Comparison of ENCODE assay signal across 20 cellular contexts in genomic region chr13:38871275-38871674, GRCh38.
A peak's percentile ranks its signal among the peaks of the same experiment; 100 is the strongest.
DNase-seq lines count a peak whose midpoint lies in the region; ATAC-seq, FAIRE-seq and TF ChIP-seq lines count a peak whose summit lies in the region.
"Had no signal": no experiment of that assay in that cellular context is flagged by ENCODE, and none has a peak within 500 bp of the region (broad histone marks: within the 10 kb centered on the region; RNA-seq: fewer than 3 reads in every experiment).

No MANE protein-coding gene starts in this region.

- H3K9me3 ChIP-seq in HepG2 (ENCODE audit: low read length), result no peaks in the 10 kb centered on the region
- H3K9me3 ChIP-seq: BLaER1 had no signal

- FAIRE-seq in HepG2 (lab: Jason Lieb, UNC), result no peak
- FAIRE-seq: GM12878 had no signal

- H3K36me3 Mint-ChIP-seq in activated CD8-positive, alpha-beta memory T cell treated with anti-CD3 and anti-CD28 coated beads, Interleukin-2, amount 10 ng/mL, durations not matched to agents 7 days and 5 days, result no peaks in the 10 kb centered on the region
- H3K36me3 Mint-ChIP-seq: CD14-positive monocyte; CD4-positive, alpha-beta memory T cell had no signal

- no peak overlapping the region for H3K27ac ChIP-seq in HepG2 (ENCODE audit: extremely low read length, insufficient read depth, low read length)
- H3K27ac ChIP-seq: BLaER1, HL-60 had no signal

- peak; percentile 10 for DNase-seq in NCI-H748 (lab: John Stamatoyannopoulos, UW; ENCODE audit: unreplicated experiment)
- DNase-seq in NCI-H748 treated with DMSO at 0.1 percent for 48 hours (lab: John Stamatoyannopoulos, UW), result no peak
- peak; percentile 24 for DNase-seq in OCI-M1 (lab: John Stamatoyannopoulos, UW)
- peak; percentile 36 for DNase-seq in HepG2 (ENCODE audit: low spot score)
- no peak for DNase-seq in activated effector memory CD4-positive, alpha-beta T cell treated with Interleukin-2 at 50 U/mL for 16 hours
- DNase-seq in activated CD8-positive, alpha-beta memory T cell treated with anti-CD3 and anti-CD28 coated beads, Interleukin-2, amount 10 ng/mL, durations not matched to agents 7 days and 5 days, result no peak
- no peak for DNase-seq in NCI-H774 (lab: John Stamatoyannopoulos, UW)
- DNase-seq: 8988T; CD4-positive, alpha-beta memory T cell; DMS153; DND-41; EL; GOT3; H9; IMR-90 had no signal

- no peak overlapping the region for H3K9ac ChIP-seq in HepG2 (ENCODE audit: insufficient read depth, low read depth, low read length)
- H3K9ac ChIP-seq: BLaER1 had no signal

- H3K4me3 ChIP-seq in HepG2 (replicated peaks in 1 of 3; ENCODE audit: insufficient read depth in 1 of 3, low read depth in 2 of 3, low read length in 3 of 3), result no peak overlapping the region
- H3K4me3 ChIP-seq: BLaER1, GM12878 had no signal

- H3K9me3 Mint-ChIP-seq in activated CD8-positive, alpha-beta memory T cell treated with anti-CD3 and anti-CD28 coated beads, Interleukin-2, amount 10 ng/mL, durations not matched to agents 7 days and 5 days (ENCODE audit: low read depth), result no peaks in the 10 kb centered on the region
- H3K9me3 Mint-ChIP-seq: CD4-positive, alpha-beta memory T cell; H9 had no signal

- no peak for TF ChIP-seq CTCF in HepG2 (CRISPR knock-in tag; IDR thresholded peaks at IDR 0.05)

- no TSS peak for BruUV-seq in HepG2 (replicated peaks; lab: Mats Ljungman, UMichigan)

- no peaks in the 10 kb centered on the region for H3K27me3 ChIP-seq in HepG2 (ENCODE audit: control insufficient read depth in 1 of 2, insufficient read depth in 2 of 2, low read length in 2 of 2)
- H3K27me3 ChIP-seq: BLaER1 had no signal

- CTCF ChIA-PET in HepG2 (lab: Yijun Ruan, JAX; ENCODE audit: low intra/inter-chr PET ratio, low total read pairs), result no interaction called here
- CTCF ChIA-PET in activated CD8-positive, alpha-beta memory T cell treated with anti-CD3 and anti-CD28 coated beads, Interleukin-2, amount 10 ng/mL, durations not matched to agents 7 days and 5 days (lab: Charles Lee), result no interaction called here

- no peak overlapping the region for H3K4me2 ChIP-seq in HepG2 (ENCODE audit: low read depth, low read length)
- H3K4me2 ChIP-seq: BLaER1 had no signal

- TF ChIP-seq POLR2A in HepG2 (IDR thresholded peaks at IDR 0.05; ENCODE audit: insufficient read depth in 1 of 2, low read depth in 2 of 2, low read length in 2 of 2), result no peak

- peaks cover 1% of the 10 kb centered on the region for H3K4me1 Mint-ChIP-seq in activated CD8-positive, alpha-beta memory T cell treated with anti-CD3 and anti-CD28 coated beads, Interleukin-2, amount 10 ng/mL, durations not matched to agents 7 days and 5 days
- H3K4me1 Mint-ChIP-seq: CD14-positive monocyte had no signal

- TF ChIP-seq RAD21 in HepG2 (CRISPR knock-in tag; IDR thresholded peaks at IDR 0.05), result no peak

- no peaks in the 10 kb centered on the region for H3K36me3 ChIP-seq in HepG2 (replicated peaks in 1 of 2; ENCODE audit: control insufficient read depth in 1 of 2, insufficient read depth in 2 of 2, low read length in 2 of 2)
- H3K36me3 ChIP-seq: BLaER1 had no signal

- H3K79me2 ChIP-seq in HepG2 (ENCODE audit: insufficient read depth, low read length), result no peaks in the 10 kb centered on the region

- H3K27ac Mint-ChIP-seq in activated CD8-positive, alpha-beta memory T cell treated with anti-CD3 and anti-CD28 coated beads, Interleukin-2, amount 10 ng/mL, durations not matched to agents 7 days and 5 days, result no peak overlapping the region
- H3K27ac Mint-ChIP-seq: CD14-positive monocyte; CD4-positive, alpha-beta memory T cell; H9 had no signal

- H3K4me3 Mint-ChIP-seq in activated CD8-positive, alpha-beta memory T cell treated with anti-CD3 and anti-CD28 coated beads, Interleukin-2, amount 10 ng/mL, durations not matched to agents 7 days and 5 days, result no peak overlapping the region
- H3K4me3 Mint-ChIP-seq: CD14-positive monocyte; CD4-positive, alpha-beta memory T cell; H9 had no signal

- H3K27me3 Mint-ChIP-seq in activated CD8-positive, alpha-beta memory T cell treated with anti-CD3 and anti-CD28 coated beads, Interleukin-2, amount 10 ng/mL, durations not matched to agents 7 days and 5 days, result peaks cover 12% of the 10 kb centered on the region

- WGBS in HepG2 (ENCODE audit: low lambda C conversion rate), result 15% methylated on average over 2 of the region's 2 CpGs

- ATAC-seq in HepG2, result peak; percentile 65
- ATAC-seq in activated CD8-positive, alpha-beta memory T cell treated with anti-CD3 and anti-CD28 coated beads, Interleukin-2, amount 10 ng/mL, durations not matched to agents 7 days and 5 days, result no peak
- no peak for ATAC-seq in HG03175 (IDR thresholded peaks at IDR 0.05; ENCODE audit: unreplicated experiment)
- ATAC-seq: GM12878 had no signal

- no peak for TF ChIP-seq EP300 in HepG2 (IDR thresholded peaks at IDR 0.05; ENCODE audit: low read depth in 2 of 2, low read length in 2 of 2)
- TF ChIP-seq EP300 in HepG2 (CRISPR knock-in tag; IDR thresholded peaks at IDR 0.05; ENCODE audit: borderline replicate concordance), result no peak

- H2AFZ ChIP-seq in HepG2 (ENCODE audit: low read length), result no peak overlapping the region

- H3K4me1 ChIP-seq in HepG2 (ENCODE audit: insufficient read depth, low read length), result no peaks in the 10 kb centered on the region
- H3K4me1 ChIP-seq: BLaER1 had no signal

- in situ Hi-C loops in HepG2 (cut with HindIII; ENCODE audit: extremely low pct_ligation_motif_present, low pct_unique_long_range_greater_than_20kb), result loop anchor here (10.0 kb wide), 1 partner anchor 56 kb away; no protein-coding TSS in a partner anchor

- POLR2A ChIA-PET in HepG2 (lab: Yijun Ruan, JAX), result no interaction called here

- intact Hi-C loops in HepG2 (cut with micrococcal nuclease; ENCODE audit: unreplicated experiment), result loop anchor here (5.0 kb wide), 1 partner anchor 46 kb away; no protein-coding TSS in a partner anchor

- no peaks in the 10 kb centered on the region for H4K20me1 ChIP-seq in HepG2 (ENCODE audit: insufficient read depth, low read length)
- H4K20me1 ChIP-seq: BLaER1 had no signal

TF ChIP-seq in HepG2, 621 proteins besides CTCF, POLR2A, EP300 and RAD21 (continues in another document):
- no peak for TF ChIP-seq E2F5 (CRISPR knock-in tag; conservative IDR thresholded peaks at IDR 0.05)
- TF ChIP-seq HMGA1 (CRISPR knock-in tag; conservative IDR thresholded peaks at IDR 0.05), result no peak
- TF ChIP-seq AFF4 (CRISPR knock-in tag; IDR thresholded peaks at IDR 0.05), result no peak
- TF ChIP-seq CCAR2 (optimal IDR thresholded peaks at IDR 0.05; ENCODE audit: low read depth, low read length), result no peak
- no peak for TF ChIP-seq HOMEZ (CRISPR knock-in tag; IDR thresholded peaks at IDR 0.05; ENCODE audit: low read depth)
- TF ChIP-seq ZNF784 (CRISPR knock-in tag; IDR thresholded peaks at IDR 0.05; ENCODE audit: borderline replicate concordance), result no peak
- TF ChIP-seq SIX1 (CRISPR knock-in tag; IDR thresholded peaks at IDR 0.05; ENCODE audit: borderline replicate concordance), result peak; percentile 73; the same call in 1 of the 2 replicates
- TF ChIP-seq MTA3 (CRISPR knock-in tag; IDR thresholded peaks at IDR 0.05), result no peak

Comparison
In these comparisons a context has a peak if more than half of its experiments do, and no peak if none do; other contexts are left out.
1. DNase-seq: peak in NCI-H748 (single experiment), OCI-M1 (single experiment) and HepG2 (single experiment); none in NCI-H748 treated with DMSO at 0.1 percent for 48 hours (single experiment), activated effector memory CD4-positive, alpha-beta T cell treated with Interleukin-2 at 50 U/mL for 16 hours (single experiment), activated CD8-positive, alpha-beta memory T cell treated with anti-CD3 and anti-CD28 coated beads, Interleukin-2, amount 10 ng/mL, durations not matched to agents 7 days and 5 days (single experiment) and NCI-H774 (single experiment).